ENCODE assay signal across 1 cellular context in genomic region chr15:73617310-73617709, GRCh38.
TF ChIP-seq lines count a peak whose summit lies in the region.

No MANE protein-coding gene starts in this region.

TF ChIP-seq in GM23338, 12 proteins besides CTCF, POLR2A, EP300 and RAD21:
- no peak for TF ChIP-seq CREB1 (CRISPR knock-in tag; IDR thresholded peaks at IDR 0.05; ENCODE audit: low read depth)
- no peak for TF ChIP-seq JUNB (IDR thresholded peaks at IDR 0.05; ENCODE audit: unreplicated experiment)
- TF ChIP-seq EZH2phosphoT487 (IDR thresholded peaks at IDR 0.05; ENCODE audit: unreplicated experiment) = no peak
- no peak for TF ChIP-seq REST (IDR thresholded peaks at IDR 0.05; ENCODE audit: unreplicated experiment)
- no peak for TF ChIP-seq ETS1 (IDR thresholded peaks at IDR 0.05)
